23 cellular contexts compared by ENCODE assay signal in genomic region chr11:117128289-117128688, GRCh38. TPM values are rescaled to one million over a fixed set of nuclear protein-coding genes. Genes with fewer than 3 reads are reported as not detected.
DNase-seq lines count a peak whose midpoint lies in the region; FAIRE-seq and TF ChIP-seq lines count a peak whose summit lies in the region.
"Had no signal": no experiment of that assay in that cellular context is flagged by ENCODE, and none has a peak within 500 bp of the region (broad histone marks: within the 10 kb centered on the region; RNA-seq: fewer than 3 reads in every experiment).

No MANE protein-coding gene starts in this region.

- peak overlapping the region; percentile 54 for H3K4me3 Mint-ChIP-seq in astrocyte (ENCODE audit: unreplicated experiment)
- H3K4me3 Mint-ChIP-seq in activated T-helper 1 cell treated with anti-CD3 and anti-CD28 coated beads, Interleukin-12 subunit alpha, Interleukin-12 subunit beta, Interleukin-2, Interleukin-4 antibody, amounts not matched to agents 30 ng/mL and 10 ng/mL and 1 ng/mL, durations not matched to agents 14 hours and 24 hours and 36 hours, result no peak overlapping the region
- H3K4me3 Mint-ChIP-seq: CD14-positive monocyte; CD4-positive, alpha-beta T cell; CD8-positive, alpha-beta memory T cell; GM23338; H9 had no signal

- no peaks in the 10 kb centered on the region for H3K36me3 Mint-ChIP-seq in astrocyte (ENCODE audit: low read depth, unreplicated experiment)
- H3K36me3 Mint-ChIP-seq in activated T-helper 1 cell treated with anti-CD3 and anti-CD28 coated beads, Interleukin-12 subunit alpha, Interleukin-12 subunit beta, Interleukin-2, Interleukin-4 antibody, amounts not matched to agents 30 ng/mL and 10 ng/mL and 1 ng/mL, durations not matched to agents 14 hours and 24 hours and 36 hours (ENCODE audit: low read depth), result no peaks in the 10 kb centered on the region
- H3K36me3 Mint-ChIP-seq: CD14-positive monocyte had no signal

- H3K4me1 Mint-ChIP-seq in astrocyte (ENCODE audit: low read depth, unreplicated experiment), result no peaks in the 10 kb centered on the region
- no peaks in the 10 kb centered on the region for H3K4me1 Mint-ChIP-seq in activated T-helper 1 cell treated with anti-CD3 and anti-CD28 coated beads, Interleukin-12 subunit alpha, Interleukin-12 subunit beta, Interleukin-2, Interleukin-4 antibody, amounts not matched to agents 30 ng/mL and 10 ng/mL and 1 ng/mL, durations not matched to agents 14 hours and 24 hours and 36 hours (ENCODE audit: low read depth)
- H3K4me1 Mint-ChIP-seq: CD14-positive monocyte, GM23338, H9 had no signal

- no peak overlapping the region for H3K23ac ChIP-seq in mesendoderm (ENCODE audit: low read length)

- no peak for FAIRE-seq in astrocyte (lab: Jason Lieb, UNC)
- FAIRE-seq: A549, D721Med, GM12878 had no signal

- H4K20me1 ChIP-seq in astrocyte (ENCODE audit: insufficient read depth, low read length), result no peaks in the 10 kb centered on the region
- H4K20me1 ChIP-seq: BLaER1 treated with 17β-estradiol and CSF1 and Interleukin-3, amounts not matched to agents 10 nM and 100 nM had no signal

- H3K27ac ChIP-seq in astrocyte (ENCODE audit: low read depth, low read length) (no peak overlapping the region), mesendoderm (ENCODE audit: low read depth, low read length) (no peak overlapping the region), temporal lobe (ENCODE audit: low read depth, low read length) (peak overlapping the region; percentile 13)
- H3K27ac ChIP-seq: A549; BLaER1 treated with 17β-estradiol and CSF1 and Interleukin-3, amounts not matched to agents 10 nM and 100 nM had no signal

- H3K27ac Mint-ChIP-seq in astrocyte (ENCODE audit: unreplicated experiment), result no peak overlapping the region
- no peak overlapping the region for H3K27ac Mint-ChIP-seq in activated T-helper 1 cell treated with anti-CD3 and anti-CD28 coated beads, Interleukin-12 subunit alpha, Interleukin-12 subunit beta, Interleukin-2, Interleukin-4 antibody, amounts not matched to agents 30 ng/mL and 10 ng/mL and 1 ng/mL, durations not matched to agents 14 hours and 24 hours and 36 hours
- H3K27ac Mint-ChIP-seq: CD14-positive monocyte; CD4-positive, alpha-beta T cell; CD8-positive, alpha-beta memory T cell; GM23338; H9 had no signal

- H3K27me3 ChIP-seq in astrocyte (ENCODE audit: insufficient read depth, low read length) (peaks cover 21% of the 10 kb centered on the region), mesendoderm (ENCODE audit: insufficient read depth, low read length, poor library complexity) (no peaks in the 10 kb centered on the region)
- H3K27me3 ChIP-seq: BLaER1 treated with 17β-estradiol and CSF1 and Interleukin-3, amounts not matched to agents 10 nM and 100 nM had no signal

- H3K9me3 Mint-ChIP-seq in astrocyte (ENCODE audit: unreplicated experiment), result no peaks in the 10 kb centered on the region
- no peaks in the 10 kb centered on the region for H3K9me3 Mint-ChIP-seq in activated T-helper 1 cell treated with anti-CD3 and anti-CD28 coated beads, Interleukin-12 subunit alpha, Interleukin-12 subunit beta, Interleukin-2, Interleukin-4 antibody, amounts not matched to agents 30 ng/mL and 10 ng/mL and 1 ng/mL, durations not matched to agents 14 hours and 24 hours and 36 hours
- H3K9me3 Mint-ChIP-seq: CD4-positive, alpha-beta T cell; CD8-positive, alpha-beta memory T cell; GM23338; H9 had no signal

- H3K18ac ChIP-seq in mesendoderm (ENCODE audit: low read length), result no peak overlapping the region

- H2BK5ac ChIP-seq in mesendoderm (ENCODE audit: low read length), result no peak overlapping the region

- no peaks in the 10 kb centered on the region for H3K4me1 ChIP-seq in astrocyte (ENCODE audit: insufficient read depth, low read length)
- H3K4me1 ChIP-seq in mesendoderm (ENCODE audit: control insufficient read depth, low read depth, low read length), result no peaks in the 10 kb centered on the region
- H3K4me1 ChIP-seq: BE2C had no signal

- H3K27me3 Mint-ChIP-seq in astrocyte (ENCODE audit: low read depth, unreplicated experiment), result peaks cover 31% of the 10 kb centered on the region
- peaks cover 8% of the 10 kb centered on the region for H3K27me3 Mint-ChIP-seq in activated T-helper 1 cell treated with anti-CD3 and anti-CD28 coated beads, Interleukin-12 subunit alpha, Interleukin-12 subunit beta, Interleukin-2, Interleukin-4 antibody, amounts not matched to agents 30 ng/mL and 10 ng/mL and 1 ng/mL, durations not matched to agents 14 hours and 24 hours and 36 hours (ENCODE audit: insufficient read depth)
- H3K27me3 Mint-ChIP-seq: CD4-positive, alpha-beta T cell had no signal

- no peak overlapping the region for H2BK15ac ChIP-seq in mesendoderm (replicated peaks; ENCODE audit: low read depth)

- TF ChIP-seq CTCF in astrocyte (IDR thresholded peaks at IDR 0.05; ENCODE audit: insufficient read depth, low read depth, low read length), result no peak

- H2AFZ ChIP-seq in astrocyte (ENCODE audit: low read depth, low read length), result no peak overlapping the region
- H2AFZ ChIP-seq: GM23338 had no signal

- no peaks in the 10 kb centered on the region for H3K79me1 ChIP-seq in mesendoderm (ENCODE audit: low read length)

- H3K4ac ChIP-seq in mesendoderm (ENCODE audit: low read depth, low read length), result no peak overlapping the region

- no peaks in the 10 kb centered on the region for H3K79me2 ChIP-seq in astrocyte (ENCODE audit: insufficient read depth, low read length)
- no peaks in the 10 kb centered on the region for H3K79me2 ChIP-seq in mesendoderm (ENCODE audit: control insufficient read depth, insufficient read depth, low read length)

- no peaks in the 10 kb centered on the region for H3K36me3 ChIP-seq in astrocyte (ENCODE audit: insufficient read depth, low read length)
- no peaks in the 10 kb centered on the region for H3K36me3 ChIP-seq in mesendoderm (ENCODE audit: control insufficient read depth, insufficient read depth, low read length)
- H3K36me3 ChIP-seq: BE2C; BLaER1 treated with 17β-estradiol and CSF1 and Interleukin-3, amounts not matched to agents 10 nM and 100 nM had no signal

- no peak overlapping the region for H2BK120ac ChIP-seq in mesendoderm (ENCODE audit: low read depth, low read length)

- intact Hi-C loops in activated T-helper 1 cell treated with anti-CD3 and anti-CD28 coated beads, Interleukin-12 subunit alpha, Interleukin-12 subunit beta, Interleukin-2, Interleukin-4 antibody, amounts not matched to agents 30 ng/mL and 10 ng/mL and 1 ng/mL, durations not matched to agents 14 hours and 24 hours and 36 hours (cut with micrococcal nuclease), result no loop called here

- WGBS in mesendoderm (ENCODE audit: extremely low coverage, insufficient coverage, low lambda C conversion rate), result no CpG with 5 or more reads among the region's 4 CpGs

- no peak overlapping the region for H4K8ac ChIP-seq in mesendoderm (ENCODE audit: low read depth, low read length)

- H3K9ac ChIP-seq in astrocyte (ENCODE audit: low read length) (no peak overlapping the region), mesendoderm (ENCODE audit: low read length) (no peak overlapping the region)
- H3K9ac ChIP-seq: BLaER1 treated with 17β-estradiol and CSF1 and Interleukin-3, amounts not matched to agents 10 nM and 100 nM had no signal

- H3K4me3 ChIP-seq in astrocyte (ENCODE audit: insufficient read depth, low read depth, low read length), result no peak overlapping the region
- no peak overlapping the region for H3K4me3 ChIP-seq in mesendoderm (ENCODE audit: low read length)
- H3K4me3 ChIP-seq: A549; BLaER1 treated with 17β-estradiol and CSF1 and Interleukin-3, amounts not matched to agents 10 nM and 100 nM; GM12878; GM23338 had no signal

- no peak overlapping the region for H3K56ac ChIP-seq in mesendoderm (ENCODE audit: low read length)

- H3K4me2 ChIP-seq in astrocyte (ENCODE audit: low read length), result no peak overlapping the region
- H3K4me2 ChIP-seq in mesendoderm (ENCODE audit: low read length), result no peak overlapping the region
- H3K4me2 ChIP-seq: A549; BLaER1 treated with 17β-estradiol and CSF1 and Interleukin-3, amounts not matched to agents 10 nM and 100 nM; GM23338 had no signal

- DNase-seq in M059J (ENCODE audit: low read depth) (peak; percentile 27), astrocyte (ENCODE audit: low read depth) (no peak), mesendoderm (peak; percentile 16), activated T-cell treated with anti-CD3 and anti-CD28 coated beads for 4 hours (no peak), SHP77 treated with DMSO at 0.1 percent for 48 hours (lab: John Stamatoyannopoulos, UW) (no peak)
- DNase-seq in activated T-helper 1 cell treated with anti-CD3 and anti-CD28 coated beads, Interleukin-12 subunit alpha, Interleukin-12 subunit beta, Interleukin-2, Interleukin-4 antibody, amounts not matched to agents 30 ng/mL and 10 ng/mL and 1 ng/mL, durations not matched to agents 14 hours and 24 hours and 36 hours (ENCODE audit: low spot score), result no peak
- DNase-seq: 8988T; ACHN; AML-193; BE2C; CD4-positive, alpha-beta T cell; CD8-positive, alpha-beta memory T cell; DMS 273 treated with DMSO at 0.1 percent for 48 hours; EL; GDM1; H9 had no signal

- no peak overlapping the region for H2AK5ac ChIP-seq in mesendoderm (ENCODE audit: low read length)

- H3K9me3 ChIP-seq in astrocyte (ENCODE audit: insufficient read depth, low read depth, low read length), result no peaks in the 10 kb centered on the region
- H3K9me3 ChIP-seq: A549; BE2C; BLaER1 treated with 17β-estradiol and CSF1 and Interleukin-3, amounts not matched to agents 10 nM and 100 nM had no signal

- H4K5ac ChIP-seq in mesendoderm (ENCODE audit: low read length), result no peak overlapping the region

RNA-seq across cellular contexts. Expression of gene PAFAH1B2, which starts 15.8 kb away (rescaled TPM):
- total RNA-seq in M059J (2014; rRNA removed; shearing (Covaris generic)), result 104 and 152 TPM in 2 replicates
- total RNA-seq in astrocyte, result 139 and 142 TPM in 2 replicates
- 76.1 TPM for polyA plus RNA-seq in mesendoderm (2013, experiment 1 of 2)
- 73.8 TPM for polyA plus RNA-seq in mesendoderm (2013, experiment 2 of 2)
- 142 TPM for total RNA-seq in temporal lobe
- total RNA-seq in activated T-helper 1 cell treated with anti-CD3 and anti-CD28 coated beads, Interleukin-12 subunit alpha, Interleukin-12 subunit beta, Interleukin-2, Interleukin-4 antibody, amounts not matched to agents 30 ng/mL and 10 ng/mL and 1 ng/mL, durations not matched to agents 14 hours and 24 hours and 36 hours, result 71.8 and 83.6 TPM in 2 replicates

RNA-seq across cellular contexts. Expression of gene SIK3, which starts 30.1 kb away (rescaled TPM):
- 9.6 and 11.0 TPM in 2 replicates for total RNA-seq in M059J (2014; rRNA removed; shearing (Covaris generic))
- total RNA-seq in astrocyte (31.8 and 34.4 TPM in 2 replicates), temporal lobe (21.6 TPM)
- polyA plus RNA-seq in mesendoderm (2013, experiment 1 of 2), result 11.6 TPM
- polyA plus RNA-seq in mesendoderm (2013, experiment 2 of 2), result 11.2 TPM
- total RNA-seq in activated T-helper 1 cell treated with anti-CD3 and anti-CD28 coated beads, Interleukin-12 subunit alpha, Interleukin-12 subunit beta, Interleukin-2, Interleukin-4 antibody, amounts not matched to agents 30 ng/mL and 10 ng/mL and 1 ng/mL, durations not matched to agents 14 hours and 24 hours and 36 hours, result 49.9 and 54.2 TPM in 2 replicates

RNA-seq across cellular contexts. Expression of gene SIDT2, which starts 50.3 kb away (rescaled TPM):
- total RNA-seq in M059J (2014; rRNA removed; shearing (Covaris generic)), result 13.6 and 20.1 TPM in 2 replicates
- total RNA-seq in astrocyte (54.8 and 55.8 TPM in 2 replicates), temporal lobe (11.3 TPM)
- 9.6 TPM for polyA plus RNA-seq in mesendoderm (2013, experiment 1 of 2)
- polyA plus RNA-seq in mesendoderm (2013, experiment 2 of 2), result 8.7 TPM
- total RNA-seq in activated T-helper 1 cell treated with anti-CD3 and anti-CD28 coated beads, Interleukin-12 subunit alpha, Interleukin-12 subunit beta, Interleukin-2, Interleukin-4 antibody, amounts not matched to agents 30 ng/mL and 10 ng/mL and 1 ng/mL, durations not matched to agents 14 hours and 24 hours and 36 hours, result 24.3 and 32.2 TPM in 2 replicates

Comparison
In these comparisons a context has a peak if more than half of its experiments do, and no peak if none do; other contexts are left out.
1. DNase-seq: peak in M059J (single experiment) and mesendoderm (single experiment); none in astrocyte (single experiment), activated T-cell treated with anti-CD3 and anti-CD28 coated beads for 4 hours (single experiment), activated T-helper 1 cell treated with anti-CD3 and anti-CD28 coated beads, Interleukin-12 subunit alpha, Interleukin-12 subunit beta, Interleukin-2, Interleukin-4 antibody, amounts not matched to agents 30 ng/mL and 10 ng/mL and 1 ng/mL, durations not matched to agents 14 hours and 24 hours and 36 hours (single experiment) and SHP77 treated with DMSO at 0.1 percent for 48 hours (single experiment).